Comparison of ENCODE assay signal across 23 cellular contexts in genomic region chr15:92601940-92602593, GRCh38.
"Had no signal": no experiment of that assay in that cellular context is flagged by ENCODE, and none has a peak within 500 bp of the region (broad histone marks: within the 10 kb centered on the region; RNA-seq: fewer than 3 reads in every experiment).

No MANE protein-coding gene starts in this region.

- H3K36me3 ChIP-seq: neural progenitor cell, prostate gland, spleen, tibial artery, uterus had no signal

- H3K4me1 ChIP-seq: neural progenitor cell, spleen, testis, tibial artery, uterus had no signal

- H3K27me3 ChIP-seq: dorsolateral prefrontal cortex, neural progenitor cell, testis, tibial artery, uterus had no signal

- H3K4me3 ChIP-seq: dorsolateral prefrontal cortex, lung, mucosa of descending colon, neural progenitor cell, prostate gland, skin epidermis, spleen, testis, tibial artery, uterus had no signal

- H3K27ac ChIP-seq: neural progenitor cell, skin epidermis, spleen, testis, tibial artery, uterus had no signal

- H3K9me3 ChIP-seq: mucosa of descending colon, prostate gland, spleen, testis, tibial artery, uterus had no signal

- DNase-seq: effector CD4-positive, alpha-beta T cell; immature natural killer cell; islet precursor cell; kidney glomerular epithelial cell; left colon; left ventricle myocardium superior; mucosa of descending colon; naive B cell; right cardiac atrium; spleen; stimulated activated CD4-positive, alpha-beta T cell treated with anti-CD3 and anti-CD28 coated beads, Interleukin-4, amount 100 ng/mL, for 4 hours; stimulated activated naive CD8-positive, alpha-beta T cell treated with anti-CD3 and anti-CD28 coated beads, Interleukin-15, Interleukin-2, amounts not matched to agents 100 U/mL and 50 U/mL, for 24 hours; substantia nigra; testis; uterus had no signal

- ATAC-seq: left colon; left ventricle myocardium superior; mucosa of descending colon; natural killer cell treated with Interleukin-12 subunit alpha and Interleukin-12 subunit beta and Interleukin-15 and Interleukin-18, amount 100 ng/mL, for 72 hours; right cardiac atrium; stimulated activated memory B cell treated with anti-CD40 and anti-IgM and Interleukin-4, amounts not matched to agents 10 μg/mL and 1 μg/mL and 100 μg/mL, for 72 hours; stimulated activated naive CD8-positive, alpha-beta T cell treated with anti-CD3 and anti-CD28 coated beads, Interleukin-15, Interleukin-2, amounts not matched to agents 100 U/mL and 50 U/mL, for 24 hours had no signal
